ENCODE assay signal across 12 cellular contexts in genomic region chr7:25495342-25495855, GRCh38.
DNase-seq lines count a peak whose midpoint lies in the region; ATAC-seq and TF ChIP-seq lines count a peak whose summit lies in the region.
"Had no signal": no experiment of that assay in that cellular context is flagged by ENCODE, and none has a peak within 500 bp of the region (broad histone marks: within the 10 kb centered on the region; RNA-seq: fewer than 3 reads in every experiment).

No MANE protein-coding gene starts in this region.

- no peak for TF ChIP-seq CTCF in upper lobe of right lung (IDR thresholded peaks at IDR 0.05)

- no peaks in the 10 kb centered on the region for H3K36me3 ChIP-seq in upper lobe of right lung
- H3K36me3 ChIP-seq: lower lobe of right lung had no signal

- no peak overlapping the region for H3K27ac ChIP-seq in upper lobe of right lung

- DNase-seq in NCI-H82 (lab: John Stamatoyannopoulos, UW) (peak; percentile 59), NCI-H82 treated with DMSO at 0.1 percent for 48 hours (lab: John Stamatoyannopoulos, UW; ENCODE audit: unreplicated experiment) (no peak), NCI-H69 (lab: John Stamatoyannopoulos, UW) (peak; percentile 88), left cardiac atrium (peak; percentile 34), upper lobe of right lung (no peak), cerebellar nuclear complex (lab: John Stamatoyannopoulos, UW) (no peak), cortex of kidney (lab: John Stamatoyannopoulos, UW) (no peak)
- DNase-seq in activated CD8-positive, alpha-beta memory T cell treated with anti-CD3 and anti-CD28 coated beads, Interleukin-2, amount 50 U/mL, for 48 hours: no peak
- DNase-seq: effector memory CD8-positive, alpha-beta T cell; lower lobe of right lung; posterior cingulate gyrus; stimulated activated CD4-positive, alpha-beta T cell treated with anti-CD3 and anti-CD28 coated beads, Interleukin-4, amount 100 ng/mL, for 4 hours had no signal

- no peaks in the 10 kb centered on the region for H3K9me3 ChIP-seq in upper lobe of right lung
- H3K9me3 ChIP-seq: lower lobe of right lung had no signal

- H3K27me3 ChIP-seq in upper lobe of right lung: no peaks in the 10 kb centered on the region

- peaks cover 4% of the 10 kb centered on the region for H3K4me1 ChIP-seq in upper lobe of right lung

- H3K4me3 ChIP-seq in upper lobe of right lung: no peak overlapping the region
- H3K4me3 ChIP-seq: lower lobe of right lung had no signal

- ATAC-seq in left cardiac atrium (peak; percentile 59 to 76), upper lobe of right lung (peak; percentile 22)
- ATAC-seq: effector memory CD8-positive, alpha-beta T cell had no signal

- intact Hi-C loops in left cardiac atrium (cut with DNase I) (no loop called here), upper lobe of right lung (cut with DNase I) (no loop called here)

Comparison
In these comparisons a context has a peak if more than half of its experiments do, and no peak if none do; other contexts are left out.
1. DNase-seq: peak in NCI-H82 (single experiment), NCI-H69 (single experiment) and left cardiac atrium (single experiment); none in NCI-H82 treated with DMSO at 0.1 percent for 48 hours (single experiment), upper lobe of right lung (single experiment), cerebellar nuclear complex (0 of 2), cortex of kidney (single experiment) and activated CD8-positive, alpha-beta memory T cell treated with anti-CD3 and anti-CD28 coated beads, Interleukin-2, amount 50 U/mL, for 48 hours (single experiment).